In the genomic region with DNA sequence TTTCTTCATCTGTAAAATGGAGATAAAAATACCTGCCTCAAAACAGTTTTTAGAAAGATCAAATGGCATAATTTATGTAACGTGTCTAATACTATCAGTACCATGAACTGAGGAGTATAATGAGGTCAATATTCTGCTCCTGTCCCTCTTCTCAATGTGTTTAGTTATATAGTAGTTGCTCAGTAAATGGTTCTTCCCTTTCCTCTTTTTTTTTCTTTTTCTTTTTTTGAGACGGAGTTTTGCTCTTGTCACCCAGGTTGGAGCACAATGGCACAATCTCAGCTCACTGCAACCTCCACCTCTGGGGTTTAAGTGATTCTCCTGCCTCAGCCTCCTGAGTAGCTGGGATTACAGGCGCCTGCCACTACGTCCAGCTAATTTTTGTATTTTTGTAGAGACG, we compare ENCODE assay signal across 12 cellular contexts. TPM values are rescaled to one million over a fixed set of nuclear protein-coding genes. Genes with fewer than 3 reads are reported as not detected.
DNase-seq lines count a peak whose midpoint lies in the region; ATAC-seq and TF ChIP-seq lines count a peak whose summit lies in the region.
"Had no signal": no experiment of that assay in that cellular context is flagged by ENCODE, and none has a peak within 500 bp of the region (broad histone marks: within the 10 kb centered on the region; RNA-seq: fewer than 3 reads in every experiment).

No MANE protein-coding gene starts in this region.

- peak overlapping the region; percentile 99 for H3K27ac Mint-ChIP-seq in T-helper 17 cell
- peak overlapping the region in 1 of 2 donors; percentile 52 for H3K27ac Mint-ChIP-seq in stimulated activated naive CD8-positive, alpha-beta T cell treated with anti-CD3 and anti-CD28 coated beads, Interleukin-15, amount 100 ng/mL, for 72 hours

- H3K4me3 Mint-ChIP-seq in T-helper 17 cell = peak overlapping the region; percentile 96
- H3K4me3 Mint-ChIP-seq in stimulated activated naive CD8-positive, alpha-beta T cell treated with anti-CD3 and anti-CD28 coated beads, Interleukin-15, amount 100 ng/mL, for 72 hours = peak overlapping the region; percentile 97 to 99

- H3K4me1 ChIP-seq in cardiac muscle cell (ENCODE audit: low read depth) (no peaks in the 10 kb centered on the region), right cardiac atrium (ENCODE audit: control insufficient read depth, insufficient read depth, low read length) (no peaks in the 10 kb centered on the region), hepatocyte (ENCODE audit: insufficient read depth) (peaks cover 7% of the 10 kb centered on the region), foreskin keratinocyte (peaks cover 8% of the 10 kb centered on the region)

- no peaks in the 10 kb centered on the region for H3K27me3 Mint-ChIP-seq in T-helper 17 cell
- H3K27me3 Mint-ChIP-seq in stimulated activated naive CD8-positive, alpha-beta T cell treated with anti-CD3 and anti-CD28 coated beads, Interleukin-15, amount 100 ng/mL, for 72 hours = peaks cover under 1% of the 10 kb centered on the region

- intact Hi-C loops in right cardiac atrium (cut with DNase I) = loop anchor here in 1 of 4 donors (10.0 kb wide), 1 partner anchor 305 kb away; no protein-coding TSS in a partner anchor

- no peak for ATAC-seq in right cardiac atrium
- ATAC-seq in T-helper 17 cell = no peak
- no peak for ATAC-seq in stimulated activated naive CD8-positive, alpha-beta T cell treated with anti-CD3 and anti-CD28 coated beads, Interleukin-15, amount 100 ng/mL, for 72 hours
- no peak for ATAC-seq in foreskin keratinocyte
- no peak for ATAC-seq in GM21526 (IDR thresholded peaks at IDR 0.05; ENCODE audit: low FRiP score, unreplicated experiment)

- H3K4me1 Mint-ChIP-seq in T-helper 17 cell = peaks cover 17% of the 10 kb centered on the region
- peaks cover 46% of the 10 kb centered on the region for H3K4me1 Mint-ChIP-seq in stimulated activated naive CD8-positive, alpha-beta T cell treated with anti-CD3 and anti-CD28 coated beads, Interleukin-15, amount 100 ng/mL, for 72 hours

- WGBS in right cardiac atrium = 90% methylated on average over 5 of the region's 5 CpGs
- 85% methylated on average over 5 of the region's 5 CpGs for WGBS in hepatocyte (ENCODE audit: low lambda C conversion rate, missing lambda C conversion rate)

- peaks cover 46% of the 10 kb centered on the region for H3K79me2 ChIP-seq in hepatocyte

- H3K4me3 ChIP-seq in cardiac muscle cell = peak overlapping the region; percentile 60
- no peak overlapping the region for H3K4me3 ChIP-seq in right cardiac atrium (ENCODE audit: low read length)
- peak overlapping the region; percentile 90 for H3K4me3 ChIP-seq in hepatocyte
- no peak overlapping the region for H3K4me3 ChIP-seq in H7 (ENCODE audit: insufficient read depth, low read depth, low read length)

- H3K27ac ChIP-seq in cardiac muscle cell (no peak overlapping the region), right cardiac atrium (ENCODE audit: low read length) (no peak overlapping the region), hepatocyte (no peak overlapping the region), foreskin keratinocyte (no peak overlapping the region)

- H3K4me2 ChIP-seq in hepatocyte = peak overlapping the region; percentile 84

- H3K9me2 ChIP-seq in hepatocyte (replicated peaks; ENCODE audit: insufficient read depth) = no peaks in the 10 kb centered on the region

- H2AFZ ChIP-seq in hepatocyte = no peak overlapping the region

- H3K9me3 ChIP-seq in cardiac muscle cell (ENCODE audit: low read depth) (no peaks in the 10 kb centered on the region), right cardiac atrium (ENCODE audit: control insufficient read depth, low read length) (no peaks in the 10 kb centered on the region), T-helper 17 cell (ENCODE audit: control insufficient read depth, low read length, poor library complexity, severe bottlenecking) (no peaks in the 10 kb centered on the region), hepatocyte (ENCODE audit: low read depth) (no peaks in the 10 kb centered on the region)

- H3K27me3 ChIP-seq in cardiac muscle cell (no peaks in the 10 kb centered on the region), right cardiac atrium (ENCODE audit: control insufficient read depth, insufficient read depth) (no peaks in the 10 kb centered on the region), hepatocyte (no peaks in the 10 kb centered on the region), H7 (ENCODE audit: control insufficient read depth, insufficient read depth, low read length) (no peaks in the 10 kb centered on the region), foreskin keratinocyte (no peaks in the 10 kb centered on the region)

- TF ChIP-seq CTCF in cardiac muscle cell (IDR thresholded peaks at IDR 0.05; ENCODE audit: low read depth, low read length) (no peak), hepatocyte (IDR thresholded peaks at IDR 0.05; ENCODE audit: poor library complexity) (no peak), foreskin keratinocyte (conservative IDR thresholded peaks at IDR 0.05) (no peak)

- H3K9me3 Mint-ChIP-seq in stimulated activated naive CD8-positive, alpha-beta T cell treated with anti-CD3 and anti-CD28 coated beads, Interleukin-15, amount 100 ng/mL, for 72 hours = no peaks in the 10 kb centered on the region

- H3K36me3 ChIP-seq in cardiac muscle cell (no peaks in the 10 kb centered on the region), hepatocyte (replicated peaks; ENCODE audit: insufficient read depth, low read depth) (no peaks in the 10 kb centered on the region), H7 (replicated peaks; ENCODE audit: control insufficient read depth, insufficient read depth, low read length) (peaks cover 2% of the 10 kb centered on the region; the same call in 1 of the 2 replicates)

- DNase-seq in cardiac muscle cell (ENCODE audit: low read depth in 1 of 2, low spot score in 1 of 2) (no peak), right cardiac atrium (no peak), T-helper 17 cell (no peak), hepatocyte (ENCODE audit: low spot score) (no peak), H7 (no peak), foreskin keratinocyte (no peak)
- DNase-seq in stimulated activated naive CD8-positive, alpha-beta T cell treated with anti-CD3 and anti-CD28 coated beads, Interleukin-15, amount 100 ng/mL, for 72 hours = no peak
- DNase-seq: activated CD8-positive, alpha-beta memory T cell treated with anti-CD3 and anti-CD28 coated beads, Interleukin-2, amount 50 U/mL, for 48 hours; kidney; NCI-H2171 treated with DMSO at 0.1 percent for 48 hours; SIG-M5 had no signal

- H3K36me3 Mint-ChIP-seq in T-helper 17 cell (ENCODE audit: low read depth) = peaks cover 3% of the 10 kb centered on the region

- peaks cover 3% of the 10 kb centered on the region for H4K20me1 ChIP-seq in hepatocyte (ENCODE audit: insufficient read depth, poor library complexity, severe bottlenecking)

RNA-seq across cellular contexts. Expression of a gene that starts 1.3 kb away (rescaled TPM):
- total RNA-seq in cardiac muscle cell = 17.0 and 20.7 TPM in 2 replicates
- 39.2 and 53.9 TPM in 2 replicates for polyA plus RNA-seq in cardiac muscle cell
- 10 to 100 TPM; 24.9 to 32.4 (median 25.8) TPM for total RNA-seq in right cardiac atrium
- 9.5 TPM for polyA plus RNA-seq in right cardiac atrium
- 10 to 100 TPM; 14.4 to 16.5 TPM for total RNA-seq in T-helper 17 cell
- 40.2 and 45.5 TPM in 2 replicates for total RNA-seq in hepatocyte
- 45.5 and 51.3 TPM in 2 replicates for polyA plus RNA-seq in hepatocyte
- total RNA-seq in H7 (2014; rRNA removed; shearing (Covaris generic)) = 23.6 and 27.4 TPM in 2 replicates
- 16.9 and 18.1 TPM in 2 replicates for total RNA-seq in foreskin keratinocyte
- polyA plus RNA-seq in foreskin keratinocyte = 6.6 and 7.4 TPM in 2 replicates

Comparison
In these comparisons a context has a peak if more than half of its experiments do, and no peak if none do; other contexts are left out.
1. H3K4me3 ChIP-seq: peak in cardiac muscle cell (single experiment) and hepatocyte (single experiment); none in right cardiac atrium (single experiment) and H7 (single experiment).